ENCODE assay signal across 22 cellular contexts in genomic region chr12:105273601-105274000, GRCh38.
"Had no signal": no experiment of that assay in that cellular context is flagged by ENCODE, and none has a peak within 500 bp of the region (broad histone marks: within the 10 kb centered on the region; RNA-seq: fewer than 3 reads in every experiment).

No MANE protein-coding gene starts in this region.

- ATAC-seq: activated T-cell treated with anti-CD3 and anti-CD28 coated beads, Interleukin-2, amount 50 U/mL, for 72 hours; left lobe of liver; lower lobe of right lung; sciatic nerve; stimulated activated effector memory CD8-positive, alpha-beta T cell treated with anti-CD3 and anti-CD28 coated beads, Interleukin-12 subunit alpha, Interleukin-12 subunit beta, amount 100 ng/mL, for 72 hours; stimulated activated naive CD8-positive, alpha-beta T cell treated with anti-CD3 and anti-CD28 coated beads, Interleukin-15, amount 100 ng/mL, for 72 hours; WTC11 had no signal

- DNase-seq: activated CD4-positive, alpha-beta T cell treated with anti-CD3 and anti-CD28 coated beads, Interleukin-2, amount 50 U/mL, for 4 hours; activated effector memory CD4-positive, alpha-beta T cell treated with Interleukin-2 at 50 U/mL for 16 hours; activated naive CD4-positive, alpha-beta T cell treated with anti-CD3 and anti-CD28 coated beads for 36 hours; activated naive CD8-positive, alpha-beta T cell treated with anti-CD3 and anti-CD28 coated beads, Interleukin-2, amount 10 ng/mL, durations not matched to agents 7 days and 5 days; activated T-cell treated with anti-CD3 and anti-CD28 coated beads, Interleukin-2, amount 50 U/mL, for 72 hours; amygdala; cortex of kidney; foreskin melanocyte; lower lobe of right lung; naive B cell; occipital lobe; small intestine; stimulated activated CD4-positive, alpha-beta T cell treated with anti-CD3 and anti-CD28 coated beads, Interleukin-2, amount 100 ng/mL, for 24 hours; stimulated activated naive CD8-positive, alpha-beta T cell treated with anti-CD3 and anti-CD28 coated beads, Interleukin-15, amount 100 ng/mL, for 72 hours; T-helper 9 cell had no signal

- H3K4me1 Mint-ChIP-seq: naive B cell; neural crest cell; stimulated activated effector memory CD8-positive, alpha-beta T cell treated with anti-CD3 and anti-CD28 coated beads, Interleukin-12 subunit alpha, Interleukin-12 subunit beta, amount 100 ng/mL, for 72 hours; stimulated activated naive CD8-positive, alpha-beta T cell treated with anti-CD3 and anti-CD28 coated beads, Interleukin-15, amount 100 ng/mL, for 72 hours had no signal

- H3K9me3 Mint-ChIP-seq: activated naive CD4-positive, alpha-beta T cell treated with anti-CD3 and anti-CD28 coated beads for 36 hours; activated T-cell treated with anti-CD3 and anti-CD28 coated beads, Interleukin-2, amount 50 U/mL, for 72 hours; naive B cell; neural crest cell; stimulated activated effector memory CD8-positive, alpha-beta T cell treated with anti-CD3 and anti-CD28 coated beads, Interleukin-12 subunit alpha, Interleukin-12 subunit beta, amount 100 ng/mL, for 72 hours; stimulated activated naive CD8-positive, alpha-beta T cell treated with anti-CD3 and anti-CD28 coated beads, Interleukin-15, amount 100 ng/mL, for 72 hours had no signal

- H3K27ac Mint-ChIP-seq: activated naive CD4-positive, alpha-beta T cell treated with anti-CD3 and anti-CD28 coated beads for 36 hours; activated naive CD8-positive, alpha-beta T cell treated with anti-CD3 and anti-CD28 coated beads, Interleukin-2, amount 10 ng/mL, durations not matched to agents 7 days and 5 days; activated T-cell treated with anti-CD3 and anti-CD28 coated beads, Interleukin-2, amount 50 U/mL, for 72 hours; stimulated activated effector memory CD8-positive, alpha-beta T cell treated with anti-CD3 and anti-CD28 coated beads, Interleukin-12 subunit alpha, Interleukin-12 subunit beta, amount 100 ng/mL, for 72 hours; stimulated activated naive CD8-positive, alpha-beta T cell treated with anti-CD3 and anti-CD28 coated beads, Interleukin-15, amount 100 ng/mL, for 72 hours; WTC11 had no signal

- H3K36me3 ChIP-seq: cardiac muscle cell, lower lobe of right lung, tibial nerve had no signal

- H3K4me1 ChIP-seq: lower lobe of right lung had no signal

- H3K4me3 Mint-ChIP-seq: activated naive CD4-positive, alpha-beta T cell treated with anti-CD3 and anti-CD28 coated beads for 36 hours; activated naive CD8-positive, alpha-beta T cell treated with anti-CD3 and anti-CD28 coated beads, Interleukin-2, amount 10 ng/mL, durations not matched to agents 7 days and 5 days; activated T-cell treated with anti-CD3 and anti-CD28 coated beads, Interleukin-2, amount 50 U/mL, for 72 hours; naive B cell; neural crest cell; stimulated activated effector memory CD8-positive, alpha-beta T cell treated with anti-CD3 and anti-CD28 coated beads, Interleukin-12 subunit alpha, Interleukin-12 subunit beta, amount 100 ng/mL, for 72 hours; stimulated activated naive CD8-positive, alpha-beta T cell treated with anti-CD3 and anti-CD28 coated beads, Interleukin-15, amount 100 ng/mL, for 72 hours; WTC11 had no signal

- H3K4me3 ChIP-seq: cardiac muscle cell, lower lobe of right lung, tibial nerve had no signal

- H3K9me3 ChIP-seq: lower lobe of right lung, tibial nerve had no signal

- H3K27me3 Mint-ChIP-seq: stimulated activated naive CD8-positive, alpha-beta T cell treated with anti-CD3 and anti-CD28 coated beads, Interleukin-15, amount 100 ng/mL, for 72 hours had no signal

- H3K27me3 ChIP-seq: cardiac muscle cell, tibial nerve had no signal

- H3K27ac ChIP-seq: cardiac muscle cell, lower lobe of right lung, tibial nerve had no signal

- H3K36me3 Mint-ChIP-seq: activated naive CD8-positive, alpha-beta T cell treated with anti-CD3 and anti-CD28 coated beads, Interleukin-2, amount 10 ng/mL, durations not matched to agents 7 days and 5 days; naive B cell; stimulated activated effector memory CD8-positive, alpha-beta T cell treated with anti-CD3 and anti-CD28 coated beads, Interleukin-12 subunit alpha, Interleukin-12 subunit beta, amount 100 ng/mL, for 72 hours; WTC11 had no signal
